Comparison of ENCODE assay signal across 9 cellular contexts in the genomic region with DNA sequence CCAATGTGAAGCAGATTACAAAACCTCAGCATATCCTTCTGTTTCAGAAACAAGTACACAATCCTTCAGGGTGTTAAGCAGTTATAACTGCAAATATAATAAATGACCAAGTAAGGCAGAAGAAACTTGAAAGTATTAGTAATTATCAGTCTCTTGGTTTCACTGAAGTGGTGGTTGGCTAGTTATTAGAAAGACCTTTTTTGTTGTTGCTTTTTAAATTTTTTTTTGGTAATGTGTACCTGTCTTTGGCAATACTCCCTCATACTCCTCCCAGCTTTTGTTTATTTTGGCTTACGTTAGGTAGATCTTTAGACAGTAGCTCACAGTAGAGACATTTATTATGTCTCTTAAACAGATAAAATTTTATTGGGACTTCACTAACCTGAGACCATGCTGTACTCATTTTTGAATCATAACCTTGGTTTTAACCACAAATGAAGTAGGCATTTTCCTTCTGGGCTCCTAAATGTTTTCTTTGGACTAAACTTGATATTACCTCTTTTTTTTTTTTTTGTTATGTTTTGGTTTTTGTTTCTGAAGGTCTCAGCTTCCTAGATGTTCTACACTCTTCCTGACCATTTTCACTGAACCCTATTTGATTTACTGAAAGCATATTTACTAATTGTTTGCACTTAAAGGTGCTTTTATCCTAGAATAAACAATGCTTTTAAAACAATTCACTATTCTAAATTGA. TPM values are rescaled to one million over a fixed set of nuclear protein-coding genes. Genes with fewer than 3 reads are reported as not detected.
DNase-seq lines count a peak whose midpoint lies in the region; ATAC-seq, FAIRE-seq and TF ChIP-seq lines count a peak whose summit lies in the region.
"Had no signal": no experiment of that assay in that cellular context is flagged by ENCODE, and none has a peak within 500 bp of the region (broad histone marks: within the 10 kb centered on the region; RNA-seq: fewer than 3 reads in every experiment).

No MANE protein-coding gene starts in this region.

- no peaks in the 10 kb centered on the region for H3K27me3 ChIP-seq in SK-N-SH (ENCODE audit: insufficient read depth)

- no peak for TF ChIP-seq CTCF in SK-N-SH (IDR thresholded peaks at IDR 0.05)
- TF ChIP-seq CTCF in mesothelial cell of epicardium (IDR thresholded peaks at IDR 0.05; ENCODE audit: unreplicated experiment), result no peak
- TF ChIP-seq CTCF in kidney (IDR thresholded peaks at IDR 0.05; ENCODE audit: borderline replicate concordance, extremely low read depth, insufficient read depth), result no peak

- intact Hi-C loops in kidney (cut with DNase I), result no loop called here

- no peak for TF ChIP-seq EP300 in SK-N-SH (IDR thresholded peaks at IDR 0.05; ENCODE audit: borderline replicate concordance in 1 of 2, low read depth in 1 of 2, low read length in 1 of 2)

- H3K36me3 Mint-ChIP-seq in mesothelial cell of epicardium, result no peaks in the 10 kb centered on the region

- peaks cover 78% of the 10 kb centered on the region for H3K79me2 ChIP-seq in SK-N-SH (ENCODE audit: insufficient read depth)

- H3K4me1 ChIP-seq in SK-N-SH (ENCODE audit: control insufficient read depth in 1 of 2, insufficient read depth in 2 of 2, low read depth in 1 of 2, low read length in 1 of 2) (peaks cover 5 to 11% of the 10 kb centered on the region in 2 experiments; a peak in 3 of 4 replicates), kidney (ENCODE audit: control insufficient read depth in 1 of 2, insufficient read depth in 1 of 2, low read depth in 1 of 2, low read length in 2 of 2) (peaks cover 13 to 22% of the 10 kb centered on the region in 2 donors)

- no peaks in the 10 kb centered on the region for H3K36me3 ChIP-seq in SK-N-SH (replicated peaks in 1 of 2; ENCODE audit: control insufficient read depth in 1 of 2, insufficient read depth in 2 of 2, low read length in 1 of 2)
- H3K36me3 ChIP-seq in kidney (ENCODE audit: control insufficient read depth in 1 of 2, insufficient read depth in 2 of 2, low read length in 2 of 2), result no peaks in the 10 kb centered on the region

- no peaks in the 10 kb centered on the region; the same call in 1 of the 2 replicates for H3K9me3 ChIP-seq in SK-N-SH
- no peaks in the 10 kb centered on the region for H3K9me3 ChIP-seq in kidney (ENCODE audit: control insufficient read depth in 1 of 2, low read length in 2 of 2)

- peaks cover 57% of the 10 kb centered on the region for H3K4me1 Mint-ChIP-seq in mesothelial cell of epicardium

- H3F3A ChIP-seq in SK-N-SH (replicated peaks; ENCODE audit: insufficient read depth), result peaks cover 5% of the 10 kb centered on the region

- H3K4me3 Mint-ChIP-seq in mesothelial cell of epicardium, result no peak overlapping the region

- H2AFZ ChIP-seq in SK-N-SH (ENCODE audit: low read depth), result no peak overlapping the region

- 56% methylated on average over 1 of the region's 1 CpG for WGBS in SK-N-SH (ENCODE audit: low lambda C conversion rate)

- H3K27ac Mint-ChIP-seq in mesothelial cell of epicardium, result peak overlapping the region; percentile 80

- H3K9me3 Mint-ChIP-seq in mesothelial cell of epicardium, result no peaks in the 10 kb centered on the region

- no peak overlapping the region; a peak in 1 of 4 replicates for H3K27ac ChIP-seq in SK-N-SH (ENCODE audit: low read depth in 2 of 2, low read length in 1 of 2)
- peak overlapping the region in 1 of 2 donors; percentile 48 for H3K27ac ChIP-seq in kidney (ENCODE audit: low read depth in 2 of 2, low read length in 2 of 2)

- 0 out of 2 replicates have a peak overlapping the region, but pooled peaks have one; percentile 25 for H3K4me2 ChIP-seq in SK-N-SH

- no peak overlapping the region for H3K4me3 ChIP-seq in SK-N-SH (ENCODE audit: low read depth in 2 of 2, low read length in 1 of 2)
- no peak overlapping the region for H3K4me3 ChIP-seq in kidney (ENCODE audit: low read length in 2 of 2)

- H4K20me1 ChIP-seq in SK-N-SH (ENCODE audit: insufficient read depth), result peaks cover 72% of the 10 kb centered on the region

- H3K9ac ChIP-seq in SK-N-SH, result no peak overlapping the region
- H3K9ac ChIP-seq in kidney (ENCODE audit: low read length in 2 of 2), result no peak overlapping the region

- no peak for TF ChIP-seq RAD21 in SK-N-SH (IDR thresholded peaks at IDR 0.05; ENCODE audit: low read length)

- POLR2A ChIA-PET in SK-N-SH (lab: Yijun Ruan, JAX), result no interaction called here

- CTCF ChIA-PET in SK-N-SH (lab: Yijun Ruan, JAX), result interaction anchor here (0.7 kb wide), 1 partner anchor 18 kb away, joined by 3 read pairs; no protein-coding TSS in a partner anchor

- peak; percentile 44 for ATAC-seq in GM18868 (IDR thresholded peaks at IDR 0.05; ENCODE audit: unreplicated experiment)
- peak; percentile 67 for ATAC-seq in HG02938 (IDR thresholded peaks at IDR 0.05; ENCODE audit: unreplicated experiment)
- no peak for ATAC-seq in HG03457 (IDR thresholded peaks at IDR 0.05; ENCODE audit: unreplicated experiment)

- no peaks in the 10 kb centered on the region for H3K9me2 ChIP-seq in SK-N-SH

- DNase-seq in SK-N-SH (no peak), mesothelial cell of epicardium (ENCODE audit: low spot score in 2 of 2, unreplicated experiment in 2 of 2) (no peak), SHP77 (lab: John Stamatoyannopoulos, UW) (no peak), kidney (no peak)
- no peak for DNase-seq in stimulated activated naive CD4-positive, alpha-beta T cell (lab: John Stamatoyannopoulos, UW)
- DNase-seq: NCI-H510A had no signal

- no peaks in the 10 kb centered on the region for H3K27me3 Mint-ChIP-seq in mesothelial cell of epicardium (ENCODE audit: low read depth)

- FAIRE-seq in kidney (lab: Jason Lieb, UNC), result no peak

TF ChIP-seq in SK-N-SH, 30 proteins besides CTCF, POLR2A, EP300 and RAD21:
- peak; percentile 36; the same call in 1 of the 2 replicates for TF ChIP-seq NFIC (IDR thresholded peaks at IDR 0.05; ENCODE audit: borderline replicate concordance)
- no peak for TF ChIP-seq CHD2 (IDR thresholded peaks at IDR 0.05; ENCODE audit: low read length, partially characterized antibody)

RNA-seq across cellular contexts. Expression of a gene that starts 6.4 kb away (rescaled TPM):
- polyA plus RNA-seq in SK-N-SH (2012; rRNA removed) (1.6 and 2.3 TPM in 2 replicates), kidney (ENCODE audit: insufficient read depth, low read depth, low replicate concordance) (19.5 TPM)
- polyA plus RNA-seq in SK-N-SH (2012; cell fraction: cytosol; rRNA removed), result 2.7 and 4.1 TPM in 2 replicates
- 1.3 and 2.5 TPM in 2 replicates for polyA plus RNA-seq in SK-N-SH (2012; cell fraction: nucleus; rRNA removed)
- total RNA-seq in mesothelial cell of epicardium (32.2 to 34.9 TPM (median 34.4 TPM) in 3 replicates), kidney (87.6 TPM)
